13 cellular contexts compared by ENCODE assay signal in genomic region chr12:53214687-53215455, GRCh38. TPM values are rescaled to one million over a fixed set of nuclear protein-coding genes. Genes with fewer than 3 reads are reported as not detected.
DNase-seq lines count a peak whose midpoint lies in the region; ATAC-seq and TF ChIP-seq lines count a peak whose summit lies in the region.
"Had no signal": no experiment of that assay in that cellular context is flagged by ENCODE, and none has a peak within 500 bp of the region (broad histone marks: within the 10 kb centered on the region; RNA-seq: fewer than 3 reads in every experiment).

No MANE protein-coding gene starts in this region.

- TF ChIP-seq CTCF in IMR-90 (conservative IDR thresholded peaks at IDR 0.05; ENCODE audit: low read depth, low read length) (no peak), colonic mucosa (IDR thresholded peaks at IDR 0.05) (no peak)

- no peak overlapping the region for H4K5ac ChIP-seq in IMR-90 (ENCODE audit: low read depth, low read length)

- H3K9me1 ChIP-seq in IMR-90 (ENCODE audit: insufficient read depth, low read length): peaks cover 11% of the 10 kb centered on the region

- no peak overlapping the region for H2AK5ac ChIP-seq in IMR-90 (ENCODE audit: low read depth, low read length)

- H2BK5ac ChIP-seq in IMR-90 (ENCODE audit: low read depth, low read length, poor library complexity, severe bottlenecking): no peak overlapping the region

- H4K91ac ChIP-seq in IMR-90 (ENCODE audit: insufficient read depth, low read depth, low read length): no peak overlapping the region

- H3K36me3 ChIP-seq in BLaER1: peaks cover 36% of the 10 kb centered on the region
- H3K36me3 ChIP-seq in IMR-90 (ENCODE audit: control insufficient read depth, insufficient read depth, low read length): peaks cover 44% of the 10 kb centered on the region
- H3K36me3 ChIP-seq in colonic mucosa: no peaks in the 10 kb centered on the region

- POLR2A ChIA-PET in IMR-90 (lab: Charles Lee; ENCODE audit: unreplicated experiment): interaction anchor here (1.0 kb wide), 1 partner anchor 136 kb away, joined by 7 read pairs; the partner anchor contains the start of gene SPRYD3

- H3K9me3 ChIP-seq in BLaER1 (no peaks in the 10 kb centered on the region), IMR-90 (ENCODE audit: control insufficient read depth, insufficient read depth, low read length) (no peaks in the 10 kb centered on the region), colonic mucosa (no peaks in the 10 kb centered on the region)

- H3K56ac ChIP-seq in IMR-90 (ENCODE audit: extremely low read depth, insufficient read depth, low read length): no peak overlapping the region

- no peak overlapping the region for H2BK120ac ChIP-seq in IMR-90 (ENCODE audit: low read depth, low read length)

- peak overlapping the region; percentile 93 for H3K4me2 ChIP-seq in BLaER1
- H3K4me2 ChIP-seq in IMR-90 (ENCODE audit: low read depth, low read length): no peak overlapping the region

- ATAC-seq in IMR-90 (ENCODE audit: low read depth) (no peak), GM21515 (IDR thresholded peaks at IDR 0.05; ENCODE audit: unreplicated experiment) (no peak), GM19467 (IDR thresholded peaks at IDR 0.05; ENCODE audit: unreplicated experiment) (no peak)
- ATAC-seq in effector memory CD8-positive, alpha-beta T cell (replicated peaks): no peak

- H3K79me1 ChIP-seq in IMR-90 (ENCODE audit: low read depth in 1 of 2, low read length in 2 of 2): peaks cover 34 to 64% of the 10 kb centered on the region in 2 experiments

- in situ Hi-C loops in IMR-90 (cut with MboI; ENCODE audit: low sequenced_read_pairs): loop anchor here (5.0 to 10.0 kb wide), 2 partner anchors 72 to 300 kb away; no protein-coding TSS in a partner anchor

- H3K4me1 ChIP-seq in BLaER1 (peaks cover 86% of the 10 kb centered on the region), IMR-90 (ENCODE audit: control insufficient read depth, insufficient read depth, low read length) (peaks cover 19% of the 10 kb centered on the region), colonic mucosa (peaks cover 16% of the 10 kb centered on the region)

- no peak overlapping the region for H2BK15ac ChIP-seq in IMR-90 (ENCODE audit: low read depth, low read length)

- H3K9me3 Mint-ChIP-seq in effector memory CD8-positive, alpha-beta T cell: no peaks in the 10 kb centered on the region

- no peaks in the 10 kb centered on the region for H3K27me3 Mint-ChIP-seq in effector memory CD8-positive, alpha-beta T cell

- H3K4me3 ChIP-seq in BLaER1: no peak overlapping the region
- no peak overlapping the region for H3K4me3 ChIP-seq in IMR-90 (ENCODE audit: insufficient read depth, low read depth, low read length)
- no peak overlapping the region for H3K4me3 ChIP-seq in colonic mucosa
- H3K4me3 ChIP-seq: SK-N-MC had no signal

- CTCF ChIA-PET in IMR-90 (lab: Yijun Ruan, JAX): interaction anchor here (0.9 kb wide), 1 partner anchor 106 kb away, joined by 3 read pairs; the partner anchor contains the start of gene AAAS

- peak overlapping the region; percentile 44 for H2AK9ac ChIP-seq in IMR-90 (replicated peaks; ENCODE audit: low read depth, low read length, poor library complexity)

- peaks cover 57 to 72% of the 10 kb centered on the region in 2 donors for H3K4me1 Mint-ChIP-seq in effector memory CD8-positive, alpha-beta T cell (ENCODE audit: low read depth in 2 of 2)

- H2BK20ac ChIP-seq in IMR-90 (ENCODE audit: low read depth, low read length): no peak overlapping the region

- no peak for DNase-seq in IMR-90
- DNase-seq in effector memory CD8-positive, alpha-beta T cell: no peak
- DNase-seq in lung microvascular endothelial cell (ENCODE audit: low read depth in 2 of 2): peak; percentile 81 to 85
- DNase-seq in T1000 (lab: John Stamatoyannopoulos, UW): no peak
- no peak for DNase-seq in colonic mucosa
- DNase-seq: activated CD4-positive, alpha-beta T cell treated with anti-CD3 and anti-CD28 coated beads, Interleukin-2, amount 50 U/mL, for 48 hours; amygdala; GF-D8; NCI-H146 had no signal

- 94% methylated on average over 5 of the region's 12 CpGs; no CpG with 5 or more reads in 1 of the 2 experiments for WGBS in IMR-90 (ENCODE audit: extremely low coverage in 2 of 2, insufficient read length in 1 of 2), 2 experiments

- peak overlapping the region in 1 of 2 donors; percentile 10 for H3K4me3 Mint-ChIP-seq in effector memory CD8-positive, alpha-beta T cell

- H3K9ac ChIP-seq in BLaER1: peak overlapping the region; percentile 46
- no peak overlapping the region for H3K9ac ChIP-seq in IMR-90 (ENCODE audit: low read depth, low read length)
- no peak overlapping the region for H3K9ac ChIP-seq in colonic mucosa (ENCODE audit: low read depth in 2 of 2, low read length in 2 of 2)

- H4K8ac ChIP-seq in IMR-90 (ENCODE audit: low read depth in 2 of 2, low read length in 2 of 2): no peak overlapping the region

- TF ChIP-seq POLR2A in IMR-90 (IDR thresholded peaks at IDR 0.05; ENCODE audit: low read depth, low read length): no peak

- H4K20me1 ChIP-seq in BLaER1: peaks cover 5% of the 10 kb centered on the region; the same call in 1 of the 2 replicates
- H4K20me1 ChIP-seq in IMR-90 (ENCODE audit: insufficient read depth, low read length): peaks cover 8% of the 10 kb centered on the region; the same call in 1 of the 2 replicates

- H3K18ac ChIP-seq in IMR-90 (ENCODE audit: low read depth, low read length): no peak overlapping the region

- TF ChIP-seq RAD21 in IMR-90 (IDR thresholded peaks at IDR 0.05; ENCODE audit: low read length): no peak

- H3K4ac ChIP-seq in IMR-90 (ENCODE audit: low read depth, low read length): no peak overlapping the region

- dilution Hi-C loops in IMR-90 (cut with HindIII; ENCODE audit: low sequenced_read_pairs, unreplicated experiment): no loop called here

- intact Hi-C loops in IMR-90 (cut with micrococcal nuclease): loop anchor here (5.0 to 10.0 kb wide), 2 partner anchors 110 to 292 kb away; partner anchors contain the start of genes AAAS and NPFF
- intact Hi-C loops in colonic mucosa (cut with DNase I): loop anchor here (2.0 kb wide), 1 partner anchor 74 kb away; no protein-coding TSS in a partner anchor

- no peak overlapping the region for H3K14ac ChIP-seq in IMR-90 (replicated peaks; ENCODE audit: low read depth, low read length)

- no peak overlapping the region for H2AFZ ChIP-seq in IMR-90 (replicated peaks; ENCODE audit: low read length, poor library complexity)

- no TSS peak for BruUV-seq in IMR-90 (replicated peaks; lab: Mats Ljungman, UMichigan)

- H3K27me3 ChIP-seq in BLaER1 (no peaks in the 10 kb centered on the region), IMR-90 (ENCODE audit: control insufficient read depth, insufficient read depth, low read length) (no peaks in the 10 kb centered on the region), colonic mucosa (no peaks in the 10 kb centered on the region)

- H3K27ac ChIP-seq in BLaER1 (peak overlapping the region; percentile 69), IMR-90 (ENCODE audit: insufficient read depth, low read length) (no peak overlapping the region), colonic mucosa (no peak overlapping the region)

- peak overlapping the region; percentile 77 to 91 for H3K27ac Mint-ChIP-seq in effector memory CD8-positive, alpha-beta T cell

- peaks cover 58% of the 10 kb centered on the region for H3K36me3 Mint-ChIP-seq in effector memory CD8-positive, alpha-beta T cell (ENCODE audit: insufficient read depth)

- H3K23ac ChIP-seq in IMR-90 (ENCODE audit: low read depth, low read length): no peak overlapping the region

TF ChIP-seq in IMR-90, 13 proteins besides CTCF, POLR2A, EP300 and RAD21:
- TF ChIP-seq BHLHE40 (IDR thresholded peaks at IDR 0.05; ENCODE audit: low read depth, low read length): no peak

RNA-seq across cellular contexts. Expression of gene ITGB7, which starts 7.8 kb away (rescaled TPM):
- under 0.01 and 0.18 TPM in 2 replicates for total RNA-seq in IMR-90 (2012; rRNA removed)
- polyA plus RNA-seq in IMR-90 (2012; rRNA removed): 0.44 and 0.60 TPM in 2 replicates
- polyA plus RNA-seq in IMR-90 (2012; cell fraction: cytosol; rRNA removed): 0.11 and 0.23 TPM in 2 replicates
- polyA plus RNA-seq in IMR-90 (2012; cell fraction: nucleus; rRNA removed; ENCODE audit: low replicate concordance): 2.5 and 4.3 TPM in 2 replicates
- not detected in 2 replicates for total RNA-seq in lung microvascular endothelial cell
- 1 to 10 TPM; 5.3 to 8.8 TPM for total RNA-seq in colonic mucosa

RNA-seq across cellular contexts. Expression of gene RARG, which starts 17.1 kb away (rescaled TPM):
- total RNA-seq in IMR-90 (2012; rRNA removed) (7.5 and 7.9 TPM in 2 replicates), lung microvascular endothelial cell (5.2 and 10.9 TPM in 2 replicates), colonic mucosa (10 to 100 TPM; 11.4 to 21.5 TPM)
- polyA plus RNA-seq in IMR-90 (2012; rRNA removed): 28.6 and 30.9 TPM in 2 replicates
- polyA plus RNA-seq in IMR-90 (2012; cell fraction: cytosol; rRNA removed): 19.9 and 30.7 TPM in 2 replicates
- polyA plus RNA-seq in IMR-90 (2012; cell fraction: nucleus; rRNA removed; ENCODE audit: low replicate concordance): 50.8 and 62.0 TPM in 2 replicates

RNA-seq across cellular contexts. Expression of gene CSAD, which starts 34.1 kb away (rescaled TPM):
- 5.0 and 5.4 TPM in 2 replicates for total RNA-seq in IMR-90 (2012; rRNA removed)
- polyA plus RNA-seq in IMR-90 (2012; rRNA removed): 39.8 and 45.6 TPM in 2 replicates
- 8.8 and 9.9 TPM in 2 replicates for polyA plus RNA-seq in IMR-90 (2012; cell fraction: cytosol; rRNA removed)
- 572 and 670 TPM in 2 replicates for polyA plus RNA-seq in IMR-90 (2012; cell fraction: nucleus; rRNA removed; ENCODE audit: low replicate concordance)
- 2.6 and 6.0 TPM in 2 replicates for total RNA-seq in lung microvascular endothelial cell
- total RNA-seq in colonic mucosa: 10 to 100 TPM in 1 of 2 donors, 1 to 10 TPM in 1; 9.1 to 20.4 TPM

RNA-seq across cellular contexts. Expression of gene ZNF740, which starts 34.3 kb away (rescaled TPM):
- total RNA-seq in IMR-90 (2012; rRNA removed) (11.7 and 13.1 TPM in 2 replicates), lung microvascular endothelial cell (9.6 and 12.1 TPM in 2 replicates), colonic mucosa (10 to 100 TPM; 27.5 to 32.3 TPM)
- polyA plus RNA-seq in IMR-90 (2012; rRNA removed): 7.0 and 14.0 TPM in 2 replicates
- 3.0 and 3.9 TPM in 2 replicates for polyA plus RNA-seq in IMR-90 (2012; cell fraction: cytosol; rRNA removed)
- 13.8 and 55.4 TPM in 2 replicates for polyA plus RNA-seq in IMR-90 (2012; cell fraction: nucleus; rRNA removed; ENCODE audit: low replicate concordance)

RNA-seq across cellular contexts. Expression of gene ESPL1, which starts 53.2 kb away (rescaled TPM):
- total RNA-seq in IMR-90 (2012; rRNA removed) (5.6 and 6.5 TPM in 2 replicates), lung microvascular endothelial cell (0.99 and 3.7 TPM in 2 replicates), colonic mucosa (10 to 100 TPM in 1 of 2 donors, 1 to 10 TPM in 1; 9.6 to 34.6 TPM)
- 8.6 and 9.2 TPM in 2 replicates for polyA plus RNA-seq in IMR-90 (2012; rRNA removed)
- 3.7 and 4.6 TPM in 2 replicates for polyA plus RNA-seq in IMR-90 (2012; cell fraction: cytosol; rRNA removed)
- polyA plus RNA-seq in IMR-90 (2012; cell fraction: nucleus; rRNA removed; ENCODE audit: low replicate concordance): 19.5 and 33.8 TPM in 2 replicates

Comparison
In these comparisons a context has a peak if more than half of its experiments do, and no peak if none do; other contexts are left out.
1. DNase-seq: peak in lung microvascular endothelial cell (2 of 2); none in IMR-90 (single experiment), effector memory CD8-positive, alpha-beta T cell (0 of 3), T1000 (single experiment) and colonic mucosa (single experiment).